In genomic region chr13:110610955-110611595, GRCh38 we compare ENCODE assay signal across 9 cellular contexts. TPM values are rescaled to one million over a fixed set of nuclear protein-coding genes. Genes with fewer than 3 reads are reported as not detected.
DNase-seq lines count a peak whose midpoint lies in the region; ATAC-seq, FAIRE-seq and TF ChIP-seq lines count a peak whose summit lies in the region.
"Had no signal": no experiment of that assay in that cellular context is flagged by ENCODE, and none has a peak within 500 bp of the region (broad histone marks: within the 10 kb centered on the region; RNA-seq: fewer than 3 reads in every experiment).

No MANE protein-coding gene starts in this region.

- H4K8ac ChIP-seq in H1 (ENCODE audit: extremely low read depth, insufficient read depth, low read length) = peak overlapping the region; percentile 35; the same call in 1 of the 2 replicates

- H3K23me2 ChIP-seq in H1 (ENCODE audit: low read depth, low read length) = peaks cover 3% of the 10 kb centered on the region

- H3K23ac ChIP-seq in H1 (ENCODE audit: insufficient read length) = no peak overlapping the region

- peak overlapping the region; percentile 31 for H3K4me3 ChIP-seq in GM06990 (replicated peaks; ENCODE audit: low read depth, low read length)
- no peak overlapping the region for H3K4me3 ChIP-seq in H1 (ENCODE audit: extremely low read depth in 1 of 4, insufficient read depth in 2 of 4, low read depth in 3 of 4, low read length in 4 of 4)

- TF ChIP-seq EP300 in H1 (IDR thresholded peaks at IDR 0.05; ENCODE audit: borderline replicate concordance in 1 of 2, low read depth in 2 of 2, low read length in 2 of 2) = no peak

- peak; percentile 55 for ATAC-seq in GM21381 (IDR thresholded peaks at IDR 0.05; ENCODE audit: unreplicated experiment)
- ATAC-seq in GM18909 (IDR thresholded peaks at IDR 0.05; ENCODE audit: poor library complexity, unreplicated experiment) = no peak
- no peak for ATAC-seq in GM19397 (IDR thresholded peaks at IDR 0.05; ENCODE audit: unreplicated experiment)

- no peak overlapping the region for H3K9ac ChIP-seq in H1 (replicated peaks in 1 of 4; ENCODE audit: extremely low read depth in 1 of 4, low read depth in 3 of 4, low read length in 3 of 4)

- peaks cover 0 to 3% of the 10 kb centered on the region in 2 experiments; a peak in 2 of 4 replicates for H3K79me2 ChIP-seq in H1 (ENCODE audit: control insufficient read depth in 1 of 2, insufficient read depth in 2 of 2, low read length in 2 of 2)

- POLR2A ChIA-PET in H1 (lab: Charles Lee; ENCODE audit: partially characterized antibody) = interaction anchor here (0.6 kb wide), 1 partner anchor 313 kb away, joined by 5 read pairs; no protein-coding TSS in a partner anchor

- no peak overlapping the region for H2AFZ ChIP-seq in H1 (ENCODE audit: low read length)

- TF ChIP-seq CTCF in GM06990 (IDR thresholded peaks at IDR 0.05; ENCODE audit: insufficient read depth, low read length, poor library complexity, severe bottlenecking) (no peak), H1 (IDR thresholded peaks at IDR 0.05; ENCODE audit: control extremely low read depth in 1 of 3, insufficient read depth in 1 of 3, low read depth in 1 of 3, low read length in 3 of 3) (no peak)

- TF ChIP-seq POLR2A in H1 (IDR thresholded peaks at IDR 0.05; ENCODE audit: control extremely low read depth in 1 of 2, low read depth in 2 of 2, low read length in 2 of 2) = no peak

- DNase-seq in GM06990 (ENCODE audit: extremely low read depth, insufficient read length) (peak; percentile 58), HT1080 (ENCODE audit: low read depth) (peak; percentile 56), H1 (ENCODE audit: low read depth in 1 of 2, low spot score in 2 of 2) (no peak), kidney glomerular epithelial cell (lab: John Stamatoyannopoulos, UW) (no peak), NCI-H524 (lab: John Stamatoyannopoulos, UW) (no peak)

- H3K36me3 ChIP-seq in GM06990 (ENCODE audit: control insufficient read depth, insufficient read depth, low read length) (no peaks in the 10 kb centered on the region), H1 (ENCODE audit: control insufficient read depth in 2 of 4, insufficient read depth in 4 of 4, low read length in 3 of 4) (no peaks in the 10 kb centered on the region)

- no peak overlapping the region for H2BK15ac ChIP-seq in H1 (ENCODE audit: low read length)

- no peak overlapping the region for H2BK20ac ChIP-seq in H1 (ENCODE audit: low read length)

- WGBS in H1 (ENCODE audit: extremely low coverage in 1 of 2, insufficient coverage in 1 of 2, insufficient read length in 1 of 2, insufficient replicate concordance in 2 of 2, low coverage in 1 of 2, low lambda C conversion rate in 2 of 2, missing lambda C conversion rate in 1 of 2), 2 experiments = 92% methylated on average over 12 of the region's 12 CpGs; no CpG with 5 or more reads in 1 of the 2 experiments

- no peak overlapping the region for H3K4ac ChIP-seq in H1 (replicated peaks; ENCODE audit: insufficient read length, low read depth, low read length)

- no peak overlapping the region for H3K27ac ChIP-seq in H1 (ENCODE audit: low read depth, low read length)

- peak overlapping the region; percentile 66 for H4K91ac ChIP-seq in H1 (replicated peaks; ENCODE audit: insufficient read length, low read length)

- H3K4me2 ChIP-seq in H1 (ENCODE audit: insufficient read depth in 1 of 2, low read depth in 2 of 2, low read length in 2 of 2) = no peak overlapping the region

- no peak overlapping the region for H3K56ac ChIP-seq in H1 (replicated peaks; ENCODE audit: insufficient read length, low read depth, low read length)

- no peak for FAIRE-seq in H1 (lab: Jason Lieb, UNC)

- H3K18ac ChIP-seq in H1 (ENCODE audit: extremely low read depth, low read length) = no peak overlapping the region

- H3K4me1 ChIP-seq in H1 (replicated peaks in 1 of 4; ENCODE audit: control insufficient read depth in 3 of 4, insufficient read depth in 4 of 4, low read length in 3 of 4) = peaks cover 0 to 6% (median 4%) of the 10 kb centered on the region in 4 experiments; a peak in 5 of 7 replicates

- TF ChIP-seq RAD21 in H1 (IDR thresholded peaks at IDR 0.05 in 1 of 2, conservative IDR thresholded peaks at IDR 0.05 in 1 of 2; ENCODE audit: low read depth in 2 of 2, low read length in 2 of 2) = no peak

- CTCF ChIA-PET in H1 (lab: Charles Lee; ENCODE audit: partially characterized antibody) = interaction anchor here (0.7 to 2.7 kb wide), 4 partner anchors 15 to 257 kb away, joined by 3 to 11 read pairs (median 4); no protein-coding TSS in a partner anchor

- no peak overlapping the region for H2AK5ac ChIP-seq in H1 (ENCODE audit: low read depth, low read length)

- H2BK5ac ChIP-seq in H1 (ENCODE audit: low read depth, low read length) = no peak overlapping the region

- H3K79me1 ChIP-seq in H1 (ENCODE audit: low read depth, low read length) = peaks cover under 1% of the 10 kb centered on the region; the same call in 1 of the 2 replicates

- no peak overlapping the region for H2BK12ac ChIP-seq in H1 (ENCODE audit: low read depth, low read length)

- H3K9me3 ChIP-seq in H1 (ENCODE audit: insufficient read depth in 2 of 2, low read depth in 1 of 2, low read length in 1 of 2) = no peaks in the 10 kb centered on the region

- H3K27me3 ChIP-seq in GM06990 (replicated peaks; ENCODE audit: control insufficient read depth, insufficient read depth, low read length) (no peaks in the 10 kb centered on the region), H1 (replicated peaks in 1 of 4; ENCODE audit: control insufficient read depth in 3 of 4, extremely low read depth in 1 of 4, insufficient read depth in 3 of 4, low read length in 3 of 4) (peaks cover 0 to 2% (median 0%) of the 10 kb centered on the region in 4 experiments; a peak in 2 of 7 replicates)

- no peak overlapping the region for H4K5ac ChIP-seq in H1 (ENCODE audit: insufficient read length, low read depth, low read length)

- no peak overlapping the region for H3K14ac ChIP-seq in H1 (ENCODE audit: insufficient read length)

- H4K20me1 ChIP-seq in H1 (replicated peaks in 1 of 2; ENCODE audit: control insufficient read depth in 1 of 2, insufficient read depth in 2 of 2, low read length in 2 of 2) = no peaks in the 10 kb centered on the region

- H2BK120ac ChIP-seq in H1 (replicated peaks; ENCODE audit: low read depth, low read length) = no peak overlapping the region

TF ChIP-seq in H1, 55 proteins besides CTCF, POLR2A, EP300 and RAD21:
- TF ChIP-seq E2F6 (IDR thresholded peaks at IDR 0.05) = no peak
- no peak for TF ChIP-seq BRCA1 (IDR thresholded peaks at IDR 0.05; ENCODE audit: low read depth, low read length)
- TF ChIP-seq SP4 (IDR thresholded peaks at IDR 0.05; ENCODE audit: low read length) = no peak
- TF ChIP-seq POLR2AphosphoS5 (IDR thresholded peaks at IDR 0.05; ENCODE audit: low read depth, low read length) = no peak
- TF ChIP-seq KDM4A (IDR thresholded peaks at IDR 0.05; ENCODE audit: low read depth, low read length, severe bottlenecking) = no peak
- TF ChIP-seq SRF (IDR thresholded peaks at IDR 0.05; ENCODE audit: low read depth, low read length) = no peak
- no peak for TF ChIP-seq CHD2 (IDR thresholded peaks at IDR 0.05; ENCODE audit: low read length)
TF ChIP-seq in H1: peak in this region for 0.

RNA-seq across cellular contexts. Expression of gene NAXD, which starts 4.3 kb away (rescaled TPM):
- total RNA-seq in HT1080 (2014; rRNA removed; shearing (Covaris generic)) = 22.8 and 22.9 TPM in 2 replicates
- polyA plus RNA-seq in HT1080 (2015; cell fraction: cytosol; rRNA removed) = 25.9 and 28.2 TPM in 2 replicates
- polyA plus RNA-seq in HT1080 (2015; cell fraction: nucleus; rRNA removed) = 47.5 and 50.4 TPM in 2 replicates
- 23.6 and 25.4 TPM in 2 replicates for total RNA-seq in H1 (2021; fragmentation: NEBNext Ultra II Directional; extraction: Animal tissue kit (Norgen Biotek cat#: 25700))
- 35.5 and 38.2 TPM in 2 replicates for polyA plus RNA-seq in H1 (2011; rRNA removed)
- 36.4 TPM for polyA plus RNA-seq in H1 (2011; cell fraction: cytosol; rRNA removed)
- polyA plus RNA-seq in H1 (2011; cell fraction: nucleus; rRNA removed) = 55.1 TPM
- 23.7 to 27.2 TPM (median 25.9 TPM) in 4 replicates for polyA plus RNA-seq in H1 (2012, experiment 1 of 2)
- 17.0 TPM for polyA plus RNA-seq in H1 (2012, experiment 2 of 2)
- 20.8 TPM for polyA plus RNA-seq in H1 (2013, experiment 1 of 2)
- 20.3 TPM for polyA plus RNA-seq in H1 (2013, experiment 2 of 2)
- 17.3 and 21.0 TPM in 2 replicates for polyA minus RNA-seq in H1 (2011; rRNA and poly(A)+ RNA removed)
- 8.7 TPM for polyA minus RNA-seq in H1 (2011; cell fraction: cytosol; rRNA and poly(A)+ RNA removed)
- 14.9 TPM for polyA minus RNA-seq in H1 (2011; cell fraction: nucleus; rRNA and poly(A)+ RNA removed)

RNA-seq across cellular contexts. Expression of gene RAB20, which starts 49.6 kb away (rescaled TPM):
- total RNA-seq in HT1080 (2014; rRNA removed; shearing (Covaris generic)) = 7.3 and 7.6 TPM in 2 replicates
- polyA plus RNA-seq in HT1080 (2015; cell fraction: cytosol; rRNA removed) = 4.1 and 4.9 TPM in 2 replicates
- polyA plus RNA-seq in HT1080 (2015; cell fraction: nucleus; rRNA removed) = 1.3 and 2.4 TPM in 2 replicates
- 24.7 and 27.9 TPM in 2 replicates for total RNA-seq in H1 (2021; fragmentation: NEBNext Ultra II Directional; extraction: Animal tissue kit (Norgen Biotek cat#: 25700))
- 14.8 and 21.5 TPM in 2 replicates for polyA plus RNA-seq in H1 (2011; rRNA removed)
- polyA plus RNA-seq in H1 (2011; cell fraction: cytosol; rRNA removed) = 23.6 TPM
- 14.3 TPM for polyA plus RNA-seq in H1 (2011; cell fraction: nucleus; rRNA removed)
- polyA plus RNA-seq in H1 (2012, experiment 1 of 2) = 17.1 to 20.8 TPM (median 17.7 TPM) in 4 replicates
- polyA plus RNA-seq in H1 (2012, experiment 2 of 2) = 24.0 TPM
- 16.4 TPM for polyA plus RNA-seq in H1 (2013, experiment 1 of 2)
- polyA plus RNA-seq in H1 (2013, experiment 2 of 2) = 16.1 TPM
- polyA minus RNA-seq in H1 (2011; rRNA and poly(A)+ RNA removed) = 8.5 and 11.9 TPM in 2 replicates
- polyA minus RNA-seq in H1 (2011; cell fraction: cytosol; rRNA and poly(A)+ RNA removed) = 11.2 TPM
- polyA minus RNA-seq in H1 (2011; cell fraction: nucleus; rRNA and poly(A)+ RNA removed) = 4.9 TPM
- total RNA-seq: OCI-LY7 had no signal

Comparison
In these comparisons a context has a peak if more than half of its experiments do, and no peak if none do; other contexts are left out.
1. DNase-seq: peak in GM06990 (single experiment) and HT1080 (single experiment); none in H1 (0 of 2), kidney glomerular epithelial cell (single experiment) and NCI-H524 (0 of 2).